Comparison of ENCODE assay signal across 1 cellular context in the genomic region with DNA sequence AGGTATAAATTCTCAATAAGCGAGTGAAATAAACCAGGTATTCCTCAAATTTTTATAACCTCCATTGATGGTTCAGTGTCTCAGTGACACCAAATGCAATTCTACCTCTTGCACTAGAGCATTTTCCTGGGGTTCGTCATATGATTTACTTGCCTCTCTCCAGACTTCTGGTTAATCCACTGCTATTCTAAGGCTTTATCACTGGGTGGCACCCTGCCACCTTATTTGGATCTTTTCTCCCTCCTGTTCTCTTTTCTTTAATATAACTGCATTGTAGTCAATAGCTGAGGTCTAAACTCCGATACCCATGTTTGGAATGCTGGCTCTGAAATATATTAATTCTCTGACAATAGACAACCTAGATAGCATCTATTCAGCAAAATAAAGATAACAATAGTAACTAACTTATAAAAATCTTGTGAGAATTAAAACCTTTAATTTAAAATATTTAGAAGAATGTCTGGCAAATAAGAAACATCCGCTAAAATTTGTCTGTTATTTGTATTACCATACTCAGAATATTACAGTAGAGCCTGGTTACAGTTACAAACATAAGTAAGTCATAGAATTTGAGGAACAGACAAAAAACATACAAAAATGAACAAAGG.
TF ChIP-seq lines count a peak whose summit lies in the region.

No MANE protein-coding gene starts in this region.

TF ChIP-seq in H1, 55 proteins besides CTCF, POLR2A, EP300 and RAD21 (continued from another document):
- no peak for TF ChIP-seq EGR1 (IDR thresholded peaks at IDR 0.05; ENCODE audit: borderline replicate concordance, low read depth, low read length)
